Comparison of ENCODE assay signal across 12 cellular contexts in genomic region chr6:109695468-109695867, GRCh38. TPM values are rescaled to one million over a fixed set of nuclear protein-coding genes. Genes with fewer than 3 reads are reported as not detected.
DNase-seq lines count a peak whose midpoint lies in the region; ATAC-seq and TF ChIP-seq lines count a peak whose summit lies in the region.
"Had no signal": no experiment of that assay in that cellular context is flagged by ENCODE, and none has a peak within 500 bp of the region (broad histone marks: within the 10 kb centered on the region; RNA-seq: fewer than 3 reads in every experiment).

No MANE protein-coding gene starts in this region.

- H3K9me3 ChIP-seq in vagina: no peaks in the 10 kb centered on the region
- H3K9me3 ChIP-seq: esophagus squamous epithelium had no signal

- no peak for ATAC-seq in foreskin keratinocyte
- ATAC-seq in HG03175 (IDR thresholded peaks at IDR 0.05; ENCODE audit: unreplicated experiment): no peak
- no peak for ATAC-seq in effector memory CD8-positive, alpha-beta T cell (replicated peaks)
- ATAC-seq: activated T-cell treated with anti-CD3 and anti-CD28 coated beads, Interleukin-2, amount 50 U/mL, for 72 hours had no signal

- intact Hi-C loops in vagina (cut with DNase I): no loop called here

- H3K4me1 ChIP-seq in foreskin keratinocyte (no peaks in the 10 kb centered on the region), vagina (peaks cover 18% of the 10 kb centered on the region)

- peak; percentile 20 for DNase-seq in NCI-H82 (lab: John Stamatoyannopoulos, UW)
- no peak for DNase-seq in NCI-H82 treated with DMSO at 0.1 percent for 48 hours (lab: John Stamatoyannopoulos, UW; ENCODE audit: unreplicated experiment)
- peak; percentile 16 for DNase-seq in OCI-M1 (lab: John Stamatoyannopoulos, UW)
- DNase-seq in foreskin keratinocyte: peak in 1 of 2 donors; percentile 11
- DNase-seq in vagina (ENCODE audit: extremely low spot score in 2 of 2): no peak
- no peak for DNase-seq in effector memory CD8-positive, alpha-beta T cell
- DNase-seq: esophagus squamous epithelium had no signal

- H3K4me3 Mint-ChIP-seq in effector memory CD8-positive, alpha-beta T cell: no peak overlapping the region
- H3K4me3 Mint-ChIP-seq: activated T-cell treated with anti-CD3 and anti-CD28 coated beads, Interleukin-2, amount 50 U/mL, for 72 hours had no signal

- no peaks in the 10 kb centered on the region for H3K36me3 Mint-ChIP-seq in effector memory CD8-positive, alpha-beta T cell (ENCODE audit: insufficient read depth)

- H3K27me3 ChIP-seq in foreskin keratinocyte (no peaks in the 10 kb centered on the region), vagina (no peaks in the 10 kb centered on the region)
- H3K27me3 ChIP-seq: cardiac muscle cell, esophagus squamous epithelium, tibial nerve had no signal

- no peaks in the 10 kb centered on the region for H3K36me3 ChIP-seq in vagina
- H3K36me3 ChIP-seq: cardiac muscle cell had no signal

- no peaks in the 10 kb centered on the region for H3K27me3 Mint-ChIP-seq in effector memory CD8-positive, alpha-beta T cell

- H3K9me3 Mint-ChIP-seq in effector memory CD8-positive, alpha-beta T cell: no peaks in the 10 kb centered on the region
- H3K9me3 Mint-ChIP-seq: activated T-cell treated with anti-CD3 and anti-CD28 coated beads, Interleukin-2, amount 50 U/mL, for 72 hours had no signal

- H3K4me3 ChIP-seq in GM12875 (ENCODE audit: low read depth, low read length): no peak overlapping the region
- H3K4me3 ChIP-seq in vagina: no peak overlapping the region
- H3K4me3 ChIP-seq: cardiac muscle cell, esophagus squamous epithelium, tibial nerve had no signal

- H3K4me1 Mint-ChIP-seq in effector memory CD8-positive, alpha-beta T cell (ENCODE audit: low read depth in 2 of 2): peaks cover 9 to 10% of the 10 kb centered on the region in 2 donors

- peak; percentile 21; the same call in 1 of the 2 replicates for TF ChIP-seq CTCF in GM12875 (IDR thresholded peaks at IDR 0.05; ENCODE audit: borderline replicate concordance, insufficient read depth, low read depth, low read length)
- peak; percentile 45 for TF ChIP-seq CTCF in foreskin keratinocyte (conservative IDR thresholded peaks at IDR 0.05)
- no peak for TF ChIP-seq CTCF in vagina (IDR thresholded peaks at IDR 0.05)

- TF ChIP-seq POLR2A in vagina (IDR thresholded peaks at IDR 0.05): no peak

- H3K27ac Mint-ChIP-seq in effector memory CD8-positive, alpha-beta T cell: no peak overlapping the region
- H3K27ac Mint-ChIP-seq: activated T-cell treated with anti-CD3 and anti-CD28 coated beads, Interleukin-2, amount 50 U/mL, for 72 hours had no signal

- H3K27ac ChIP-seq in foreskin keratinocyte: no peak overlapping the region
- H3K27ac ChIP-seq in vagina: no peak overlapping the region
- H3K27ac ChIP-seq: cardiac muscle cell, esophagus squamous epithelium, tibial nerve had no signal

RNA-seq across cellular contexts. Expression of gene FIG4, which starts 4.4 kb away (rescaled TPM):
- total RNA-seq in foreskin keratinocyte: 7.7 and 8.7 TPM in 2 replicates
- polyA plus RNA-seq in foreskin keratinocyte: 4.7 and 4.9 TPM in 2 replicates
- total RNA-seq in vagina: 15.2 TPM

RNA-seq across cellular contexts. Expression of gene AK9, which starts 4.5 kb away (rescaled TPM):
- total RNA-seq in foreskin keratinocyte (0.71 and 1.4 TPM in 2 replicates), vagina (8.1 TPM)
- 0.37 and 0.50 TPM in 2 replicates for polyA plus RNA-seq in foreskin keratinocyte

Comparison
In these comparisons a context has a peak if more than half of its experiments do, and no peak if none do; other contexts are left out.
1. DNase-seq: peak in NCI-H82 (single experiment) and OCI-M1 (single experiment); none in NCI-H82 treated with DMSO at 0.1 percent for 48 hours (single experiment), vagina (0 of 2) and effector memory CD8-positive, alpha-beta T cell (0 of 3).
2. CTCF ChIP-seq: peak in GM12875 (single experiment) and foreskin keratinocyte (single experiment); none in vagina (0 of 3).